ENCODE assay signal across 8 cellular contexts in the genomic region with DNA sequence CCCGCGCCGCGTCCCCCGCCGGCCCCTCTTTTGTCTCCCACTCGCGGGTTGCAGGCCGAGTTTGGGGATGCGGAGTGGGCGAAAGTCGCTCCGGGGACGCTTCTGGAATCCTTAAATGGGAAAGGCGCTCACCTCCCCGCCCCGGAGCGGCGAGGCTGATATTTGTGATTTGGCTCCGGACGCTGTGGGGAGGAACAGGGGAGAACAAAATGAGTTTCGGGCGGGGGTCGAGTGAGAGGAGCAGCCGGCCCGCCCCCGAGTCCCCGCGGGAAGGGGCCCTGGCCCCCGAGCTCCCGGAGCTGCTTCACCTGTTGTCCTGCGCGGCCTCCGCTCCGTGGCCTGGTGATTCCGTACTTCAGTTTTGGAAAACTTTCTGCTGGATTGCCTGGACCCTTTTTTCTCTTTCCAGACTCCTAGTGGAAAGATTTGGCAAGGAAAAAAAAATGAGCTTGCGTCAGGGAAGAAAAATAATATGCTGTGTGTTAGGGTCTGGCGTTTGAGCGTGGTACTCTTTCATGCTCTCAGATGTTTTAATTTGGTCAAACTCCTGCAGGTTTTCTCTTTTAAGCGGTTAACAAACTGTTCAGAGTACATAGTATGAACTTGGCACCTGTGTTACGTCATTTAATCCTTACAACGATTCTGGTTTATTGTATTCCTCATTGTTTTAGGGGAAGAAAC. TPM values are rescaled to one million over a fixed set of nuclear protein-coding genes. Genes with fewer than 3 reads are reported as not detected.
A peak's percentile ranks its signal among the peaks of the same experiment; 100 is the strongest.
DNase-seq lines count a peak whose midpoint lies in the region; ATAC-seq and TF ChIP-seq lines count a peak whose summit lies in the region.

No MANE protein-coding gene starts in this region.

- H3K9me3 Mint-ChIP-seq in T-cell (no peaks in the 10 kb centered on the region), chondrocyte (ENCODE audit: low read depth) (no peaks in the 10 kb centered on the region)

- POLR2A ChIA-PET in T-cell (lab: Charles Lee) = no interaction called here

- DNase-seq in T-cell (peak in 7 of 34 experiments; percentile 0 to 16 (median 5)), chondrocyte (ENCODE audit: low spot score) (no peak), lower leg skin (ENCODE audit: low spot score in 2 of 2) (peak; percentile 38 to 87)
- peak; percentile 2 for DNase-seq in stimulated activated naive CD4-positive, alpha-beta T cell treated with Interleukin-2 at 50 U/mL for 16 hours (lab: John Stamatoyannopoulos, UW)

- CTCF ChIA-PET in T-cell (lab: Charles Lee) = interaction anchor here in 1 of 2 donors (0.7 kb wide), 1 partner anchor 182 kb away, joined by 4 read pairs; no protein-coding TSS in a partner anchor

- no peaks in the 10 kb centered on the region for H3K36me3 Mint-ChIP-seq in T-cell
- H3K36me3 Mint-ChIP-seq in chondrocyte (ENCODE audit: low read depth) = no peaks in the 10 kb centered on the region

- H3K4me1 Mint-ChIP-seq in T-cell (peaks cover 29 to 42% (median 41%) of the 10 kb centered on the region in 3 donors), chondrocyte (ENCODE audit: low read depth) (peaks cover 67% of the 10 kb centered on the region)

- 1 to 2% methylated on average over 35 to 37 of the region's 42 CpGs for whole genome bisulfite sequencing in lower leg skin, 2 donors

- H3K27me3 Mint-ChIP-seq in T-cell (peaks cover 8 to 31% of the 10 kb centered on the region in 2 donors), chondrocyte (ENCODE audit: low read depth) (no peaks in the 10 kb centered on the region)

- H3K4me3 Mint-ChIP-seq in T-cell (peak overlapping the region; percentile 87 to 90 (median 89)), chondrocyte (ENCODE audit: unreplicated experiment) (peak overlapping the region; percentile 92)

- H3K27ac Mint-ChIP-seq in T-cell (peak overlapping the region; percentile 50 to 75), chondrocyte (ENCODE audit: unreplicated experiment) (peak overlapping the region; percentile 92)

- peak; percentile 73 for TF ChIP-seq CTCF in chondrocyte (IDR thresholded peaks at IDR 0.05)
- no peak for TF ChIP-seq CTCF in lower leg skin (IDR thresholded peaks at IDR 0.05)

- ATAC-seq in HG03196 (IDR thresholded peaks at IDR 0.05; ENCODE audit: unreplicated experiment) (peak; percentile 18), T-cell (replicated peaks in 1 of 4) (no peak), HG03565 (IDR thresholded peaks at IDR 0.05; ENCODE audit: unreplicated experiment) (no peak), HG03097 (IDR thresholded peaks at IDR 0.05; ENCODE audit: low FRiP score, unreplicated experiment) (no peak)

- H3K4me3 ChIP-seq in GM08714 (ENCODE audit: low read length) = peak overlapping the region; percentile 95
- peak overlapping the region; percentile 62 for H3K4me3 ChIP-seq in lower leg skin (ENCODE audit: low read depth, poor library complexity, severe bottlenecking)

- intact Hi-C loops in lower leg skin (cut with DNase I; ENCODE audit: low total_unique reads) = no loop called here

- TF ChIP-seq POLR2A in lower leg skin (IDR thresholded peaks at IDR 0.05) = no peak

RNA-seq across cellular contexts. Expression of gene BMPR1A, which starts 0.8 kb away (rescaled TPM):
- 10 to 100 TPM in 4 of 5 donors, 1 to 10 TPM in 1; 7.8 to 15.0 (median 11.4) TPM for total RNA-seq in T-cell
- 67.2 to 79.7 TPM (median 74.2 TPM) in 3 replicates for total RNA-seq in chondrocyte
- 10 to 100 TPM; 17.7 to 35.5 (median 26.8) TPM for total RNA-seq in lower leg skin
